In genomic region chr15:90389513-90389912, GRCh38 we compare ENCODE assay signal across 9 cellular contexts. TPM values are rescaled to one million over a fixed set of nuclear protein-coding genes. Genes with fewer than 3 reads are reported as not detected.
DNase-seq lines count a peak whose midpoint lies in the region; ATAC-seq, FAIRE-seq and TF ChIP-seq lines count a peak whose summit lies in the region.
"Had no signal": no experiment of that assay in that cellular context is flagged by ENCODE, and none has a peak within 500 bp of the region (broad histone marks: within the 10 kb centered on the region; RNA-seq: fewer than 3 reads in every experiment).

No MANE protein-coding gene starts in this region.

- H3K9ac ChIP-seq in K562 (ENCODE audit: insufficient read depth in 1 of 2, low read depth in 2 of 2, low read length in 2 of 2), result peak overlapping the region in 1 of 2 experiments; percentile 23; a peak in 2 of 4 replicates

- intact Hi-C loops in K562 (cut with micrococcal nuclease), result no loop called here
- intact Hi-C loops in tibial artery (cut with DNase I; ENCODE audit: low total_unique reads), result no loop called here

- H3K4me3 ChIP-seq in K562, result peak overlapping the region; percentile 90; the same call in 1 of the 2 replicates
- H3K4me3 ChIP-seq in tibial artery, result peak overlapping the region; percentile 79 to 99

- no peaks in the 10 kb centered on the region for H3K9me1 ChIP-seq in K562 (ENCODE audit: control insufficient read depth, insufficient read depth, low read length)

- H3K36me3 Mint-ChIP-seq in activated T-cell treated with anti-CD3 and anti-CD28 coated beads, Interleukin-2, amount 50 U/mL, for 24 hours (ENCODE audit: low read depth), result peaks cover 57% of the 10 kb centered on the region
- H3K36me3 Mint-ChIP-seq in memory B cell, result peaks cover 16% of the 10 kb centered on the region

- no TSS peak for BruUV-seq in K562 (replicated peaks; lab: Mats Ljungman, UMichigan)

- H3K9me3 ChIP-seq in K562 (replicated peaks; ENCODE audit: control insufficient read depth, insufficient read depth, low read depth, low read length), result no peaks in the 10 kb centered on the region
- no peaks in the 10 kb centered on the region for H3K9me3 ChIP-seq in tibial artery

- TF ChIP-seq RAD21 in K562 (CRISPR knock-in tag; conservative IDR thresholded peaks at IDR 0.05 in 1 of 2, IDR thresholded peaks at IDR 0.05 in 1 of 2), result no peak

- TF ChIP-seq CTCF in K562 (IDR thresholded peaks at IDR 0.05 in 2 of 3, conservative IDR thresholded peaks at IDR 0.05 in 1 of 3; ENCODE audit: insufficient read depth in 2 of 3, low read depth in 1 of 3, low read length in 3 of 3), result no peak
- no peak for TF ChIP-seq CTCF in tibial artery (IDR thresholded peaks at IDR 0.05)

- CTCF ChIA-PET in K562 (lab: Yijun Ruan, JAX; ENCODE audit: low intra/inter-chr PET ratio), result no interaction called here

- in situ Hi-C loops in K562 (cut with MboI), result no loop called here

- H4K20me1 ChIP-seq in K562 (replicated peaks; ENCODE audit: control insufficient read depth, insufficient read depth, low read length), result no peaks in the 10 kb centered on the region

- peak overlapping the region; percentile 90; the same call in 1 of the 2 replicates for H3K4me2 ChIP-seq in K562 (ENCODE audit: insufficient read depth, low read length)

- DNase-seq in activated T-cell treated with anti-CD3 and anti-CD28 coated beads, Interleukin-2, amount 50 U/mL, for 24 hours, result no peak
- no peak for DNase-seq in activated T-cell treated with anti-CD3 and anti-CD28 coated beads, Interleukin-2, amount 50 U/mL, for 48 hours
- DNase-seq in K562 (ENCODE audit: extremely low read depth in 1 of 4, low spot score in 3 of 4) (no peak), memory B cell (ENCODE audit: low spot score in 2 of 2) (no peak), tibial artery (no peak), NCI-H1417 (lab: John Stamatoyannopoulos, UW) (no peak)

- H3K9me3 Mint-ChIP-seq in activated T-cell treated with anti-CD3 and anti-CD28 coated beads, Interleukin-2, amount 50 U/mL, for 24 hours, result no peaks in the 10 kb centered on the region
- no peaks in the 10 kb centered on the region for H3K9me3 Mint-ChIP-seq in memory B cell

- ATAC-seq in K562, result no peak
- no peak for ATAC-seq in memory B cell (ENCODE audit: low read depth)
- ATAC-seq in GM18511 (IDR thresholded peaks at IDR 0.05; ENCODE audit: unreplicated experiment), result no peak
- no peak for ATAC-seq in GM18870 (IDR thresholded peaks at IDR 0.05; ENCODE audit: unreplicated experiment)

- peaks cover 5 to 17% of the 10 kb centered on the region in 2 experiments; a peak in 3 of 5 replicates for H3K4me1 ChIP-seq in K562 (replicated peaks in 1 of 2; ENCODE audit: control insufficient read depth in 2 of 2, insufficient read depth in 2 of 2, low read length in 2 of 2)
- H3K4me1 ChIP-seq in tibial artery, result peaks cover 4 to 55% (median 39%) of the 10 kb centered on the region in 4 donors

- H3K27me3 Mint-ChIP-seq in activated T-cell treated with anti-CD3 and anti-CD28 coated beads, Interleukin-2, amount 50 U/mL, for 24 hours, result no peaks in the 10 kb centered on the region
- H3K27me3 Mint-ChIP-seq in memory B cell, result no peaks in the 10 kb centered on the region

- no peak overlapping the region for H2AFZ ChIP-seq in K562 (ENCODE audit: low read depth, low read length)

- peak overlapping the region; percentile 88 for H3K4me3 Mint-ChIP-seq in activated T-cell treated with anti-CD3 and anti-CD28 coated beads, Interleukin-2, amount 50 U/mL, for 24 hours
- peak overlapping the region; percentile 92 for H3K4me3 Mint-ChIP-seq in memory B cell

- H3K4me1 Mint-ChIP-seq in activated T-cell treated with anti-CD3 and anti-CD28 coated beads, Interleukin-2, amount 50 U/mL, for 24 hours (ENCODE audit: low read depth), result peaks cover 58% of the 10 kb centered on the region
- H3K4me1 Mint-ChIP-seq in memory B cell, result peaks cover 40% of the 10 kb centered on the region

- H3K36me3 ChIP-seq in K562 (ENCODE audit: control insufficient read depth, insufficient read depth, low read length) (peaks cover 20% of the 10 kb centered on the region; the same call in 1 of the 3 replicates), tibial artery (peaks cover 0 to 12% (median 8%) of the 10 kb centered on the region in 3 donors)

- FAIRE-seq in K562 (lab: Jason Lieb, UNC), result peak; percentile 44
- FAIRE-seq: H54 had no signal

- WGBS in K562 (ENCODE audit: insufficient coverage, low coverage, missing lambda C conversion rate), result 58% methylated on average over 5 of the region's 6 CpGs

- H3K27ac ChIP-seq in K562 (ENCODE audit: extremely low read depth, low read depth, low read length) (no peak overlapping the region), tibial artery (peak overlapping the region; percentile 98 to 100)

- peak overlapping the region; percentile 92 for H3K27ac Mint-ChIP-seq in activated T-cell treated with anti-CD3 and anti-CD28 coated beads, Interleukin-2, amount 50 U/mL, for 24 hours
- peak overlapping the region; percentile 92 for H3K27ac Mint-ChIP-seq in memory B cell

- POLR2A ChIA-PET in K562 (lab: Yijun Ruan, JAX), result interaction anchor here (1.0 to 1.8 kb wide), 3 partner anchors 9 to 12 kb away, joined by 3 to 7 read pairs (median 5); no protein-coding TSS in a partner anchor

- TF ChIP-seq EP300 in K562 (IDR thresholded peaks at IDR 0.05; ENCODE audit: low read length), result no peak

- H3K27me3 ChIP-seq in K562 (ENCODE audit: control insufficient read depth in 2 of 2, insufficient read depth in 2 of 2, low read length in 2 of 2), result no peaks in the 10 kb centered on the region
- no peaks in the 10 kb centered on the region for H3K27me3 ChIP-seq in tibial artery

- H3K79me2 ChIP-seq in K562 (ENCODE audit: control insufficient read depth, insufficient read depth, low read length), result peaks cover 45% of the 10 kb centered on the region

- TF ChIP-seq POLR2A in K562 (conservative IDR thresholded peaks at IDR 0.05), result no peak

TF ChIP-seq in K562, 482 proteins besides CTCF, POLR2A, EP300 and RAD21 (continues in another document):
- TF ChIP-seq ILF3 (IDR thresholded peaks at IDR 0.05; ENCODE audit: borderline replicate concordance) (no peak), ZNF668 (CRISPR knock-in tag; IDR thresholded peaks at IDR 0.05) (no peak), ZNF384 (IDR thresholded peaks at IDR 0.05; ENCODE audit: low read depth, low read length) (0 out of 2 replicates have a peak, but pooled peaks have one; percentile 9), ZNF75A (CRISPR knock-in tag; IDR thresholded peaks at IDR 0.05) (no peak), SMARCB1 (IDR thresholded peaks at IDR 0.05; ENCODE audit: insufficient read length, low read depth) (no peak), NELFE (IDR thresholded peaks at IDR 0.05; ENCODE audit: insufficient read depth, insufficient read length) (no peak), ZNF280B (CRISPR knock-in tag; IDR thresholded peaks at IDR 0.05) (no peak), RBM17 (IDR thresholded peaks at IDR 0.05; ENCODE audit: borderline replicate concordance, low read depth, low read length) (no peak), GTF2E2 (tag; IDR thresholded peaks at IDR 0.05) (no peak)

RNA-seq across cellular contexts. Expression of gene IQGAP1, which starts 1.5 kb away (rescaled TPM):
- total RNA-seq in K562 (2011; cell fraction: chromatin; rRNA removed; ENCODE audit: low replicate concordance), result 115 and 218 TPM in 2 replicates
- 41.1 and 55.2 TPM in 2 replicates for total RNA-seq in K562 (2011; cell fraction: nucleolus; rRNA removed)
- 77.8 and 117 TPM in 2 replicates for total RNA-seq in K562 (2011; cell fraction: nucleoplasm; rRNA removed)
- total RNA-seq in K562 (2014; rRNA removed), result 67.1 and 76.0 TPM in 2 replicates
- 81.0 and 96.7 TPM in 2 replicates for total RNA-seq in K562 (2014; rRNA removed; fragmentation: Illumina TruSeq; extraction: Trizol)
- 143 and 150 TPM in 2 replicates for total RNA-seq in K562 (2015; rRNA removed; fragmentation: Illumina TruSeq; extraction: Trizol)
- total RNA-seq in K562 (2021), result 59.6 and 63.9 TPM in 2 replicates
- 71.8 and 77.7 TPM in 2 replicates for polyA plus RNA-seq in K562 (2011; rRNA removed)
- polyA plus RNA-seq in K562 (2011; cell fraction: cytosol; rRNA removed), result 29.0 and 29.2 TPM in 2 replicates
- 69.9 and 288 TPM in 2 replicates for polyA plus RNA-seq in K562 (2011; cell fraction: nucleus; rRNA removed)
- 56.8 and 73.8 TPM in 2 replicates for polyA plus RNA-seq in K562 (2012)
- polyA plus RNA-seq in K562 (2014; fragmentation: Illumina TruSeq; extraction: Trizol), result 116 and 125 TPM in 2 replicates
- polyA plus RNA-seq in K562 (2014; fragmentation: Nextera tagmentation; extraction: Ambion mirVana), result 10 to 100 TPM; 37.6 to 38.7 TPM
- 68.7 and 79.2 TPM in 2 replicates for polyA plus RNA-seq in K562 (2014; rRNA removed)
- 235 and 252 TPM in 2 replicates for polyA minus RNA-seq in K562 (2011; rRNA and poly(A)+ RNA removed)
- polyA minus RNA-seq in K562 (2011; cell fraction: cytosol; rRNA and poly(A)+ RNA removed), result 46.9 and 64.3 TPM in 2 replicates
- 69.3 and 393 TPM in 2 replicates for polyA minus RNA-seq in K562 (2011; cell fraction: nucleus; rRNA and poly(A)+ RNA removed)

RNA-seq across cellular contexts. Expression of gene ZNF774, which starts 37.4 kb away (rescaled TPM):
- total RNA-seq in K562 (2011; cell fraction: chromatin; rRNA removed; ENCODE audit: low replicate concordance), result 9.0 and 9.3 TPM in 2 replicates
- total RNA-seq in K562 (2011; cell fraction: nucleolus; rRNA removed), result 4.6 and 5.3 TPM in 2 replicates
- 5.6 and 9.1 TPM in 2 replicates for total RNA-seq in K562 (2011; cell fraction: nucleoplasm; rRNA removed)
- 1.00 and 1.6 TPM in 2 replicates for total RNA-seq in K562 (2014; rRNA removed)
- 0.95 and 1.9 TPM in 2 replicates for total RNA-seq in K562 (2014; rRNA removed; fragmentation: Illumina TruSeq; extraction: Trizol)
- 1.2 TPM in 2 replicates for total RNA-seq in K562 (2015; rRNA removed; fragmentation: Illumina TruSeq; extraction: Trizol)
- 1.2 and 3.0 TPM in 2 replicates for total RNA-seq in K562 (2021)
- polyA plus RNA-seq in K562 (2011; rRNA removed), result 1.5 and 1.6 TPM in 2 replicates
- polyA plus RNA-seq in K562 (2011; cell fraction: cytosol; rRNA removed), result 0.97 and 1.7 TPM in 2 replicates
- polyA plus RNA-seq in K562 (2011; cell fraction: nucleus; rRNA removed), result 3.0 and 3.2 TPM in 2 replicates
- 1.1 and 1.3 TPM in 2 replicates for polyA plus RNA-seq in K562 (2012)
- 1.7 and 3.9 TPM in 2 replicates for polyA plus RNA-seq in K562 (2014; fragmentation: Illumina TruSeq; extraction: Trizol)
- polyA plus RNA-seq in K562 (2014; fragmentation: Nextera tagmentation; extraction: Ambion mirVana), result under 1 TPM; 0.32 to 0.34 TPM
- 1.7 and 2.0 TPM in 2 replicates for polyA plus RNA-seq in K562 (2014; rRNA removed)
- 2.9 and 3.1 TPM in 2 replicates for polyA minus RNA-seq in K562 (2011; rRNA and poly(A)+ RNA removed)
- 0.38 and 5.4 TPM in 2 replicates for polyA minus RNA-seq in K562 (2011; cell fraction: cytosol; rRNA and poly(A)+ RNA removed)
- polyA minus RNA-seq in K562 (2011; cell fraction: nucleus; rRNA and poly(A)+ RNA removed), result 2.4 and 3.6 TPM in 2 replicates
